26 cellular contexts compared by ENCODE assay signal in genomic region chr7:90797596-90797995, GRCh38.
A peak's percentile ranks its signal among the peaks of the same experiment; 100 is the strongest.
DNase-seq lines count a peak whose midpoint lies in the region; ATAC-seq and TF ChIP-seq lines count a peak whose summit lies in the region.
"Had no signal": no experiment of that assay in that cellular context is flagged by ENCODE, and none has a peak within 500 bp of the region (broad histone marks: within the 10 kb centered on the region; RNA-seq: fewer than 3 reads in every experiment).

No MANE protein-coding gene starts in this region.

- H3K9me3 ChIP-seq in testis: no peaks in the 10 kb centered on the region
- H3K9me3 ChIP-seq: SJSA1 had no signal

- intact Hi-C loops in testis (cut with DNase I; ENCODE audit: low total_unique reads): no loop called here

- TF ChIP-seq CTCF in brain microvascular endothelial cell (IDR thresholded peaks at IDR 0.05; ENCODE audit: low read depth, low read length, missing control alignments) (no peak), testis (IDR thresholded peaks at IDR 0.05) (no peak)

- in situ Hi-C loops in brain microvascular endothelial cell (cut with HindIII; ENCODE audit: low pct_ligation_motif_present, low sequenced_read_pairs): no loop called here

- DNase-seq in HCEC 1CT (peak; percentile 27), LHCN-M2 (ENCODE audit: low read depth) (peak; percentile 18), brain microvascular endothelial cell (peak; percentile 55), iris pigment epithelial cell (ENCODE audit: low read depth) (peak; percentile 12), NCI-H1930 (lab: John Stamatoyannopoulos, UW) (no peak), testis (no peak)
- DNase-seq: Caco-2; CD8-positive, alpha-beta T cell; DMS 273 treated with DMSO at 0.1 percent for 48 hours; DMS79; EL; GF-D8; H7; Karpas-422; NCI-H1092 treated with DMSO at 0.1 percent for 48 hours; NCI-H1436; NCI-H187; NCI-H2171 treated with DMSO at 0.1 percent for 48 hours; NCI-H446 treated with DMSO at 0.1 percent for 48 hours; NCI-H526; Right ventricle myocardium superior; RPMI8226 had no signal

- H3K36me3 ChIP-seq in brain microvascular endothelial cell (replicated peaks): no peaks in the 10 kb centered on the region
- H3K36me3 ChIP-seq in testis (ENCODE audit: low read depth, missing control alignments): no peaks in the 10 kb centered on the region

- H3K4me3 ChIP-seq in brain microvascular endothelial cell (ENCODE audit: low read depth, low read length) (no peak overlapping the region), testis (no peak overlapping the region)
- H3K4me3 ChIP-seq: SJSA1 had no signal

- no peak for ATAC-seq in GM18511 (IDR thresholded peaks at IDR 0.05; ENCODE audit: unreplicated experiment)
- no peak for ATAC-seq in GM18502 (IDR thresholded peaks at IDR 0.05; ENCODE audit: poor library complexity, unreplicated experiment)
- ATAC-seq: CD8-positive, alpha-beta T cell had no signal

- H3K27ac ChIP-seq in brain microvascular endothelial cell: no peak overlapping the region
- H3K27ac ChIP-seq in testis: no peak overlapping the region
- H3K27ac ChIP-seq: C4-2B, SJSA1 had no signal

- H3K4me1 ChIP-seq in testis: no peaks in the 10 kb centered on the region
- H3K4me1 ChIP-seq: Caco-2, SJSA1 had no signal

- no peak for TF ChIP-seq POLR2A in testis (IDR thresholded peaks at IDR 0.05)

- 92 to 93% methylated on average over 2 of the region's 2 CpGs for WGBS in testis, 2 donors

- no peaks in the 10 kb centered on the region for H3K27me3 ChIP-seq in brain microvascular endothelial cell (replicated peaks)
- no peaks in the 10 kb centered on the region for H3K27me3 ChIP-seq in testis
- H3K27me3 ChIP-seq: SJSA1 had no signal

Comparison
In these comparisons a context has a peak if more than half of its experiments do, and no peak if none do; other contexts are left out.
1. DNase-seq: peak in HCEC 1CT (single experiment), LHCN-M2 (single experiment), brain microvascular endothelial cell (single experiment) and iris pigment epithelial cell (single experiment); none in NCI-H1930 (0 of 2) and testis (single experiment).